20 cellular contexts compared by ENCODE assay signal in genomic region chr4:119106036-119107000, GRCh38. TPM values are rescaled to one million over a fixed set of nuclear protein-coding genes. Genes with fewer than 3 reads are reported as not detected.
DNase-seq lines count a peak whose midpoint lies in the region; ATAC-seq and TF ChIP-seq lines count a peak whose summit lies in the region.
"Had no signal": no experiment of that assay in that cellular context is flagged by ENCODE, and none has a peak within 500 bp of the region (broad histone marks: within the 10 kb centered on the region; RNA-seq: fewer than 3 reads in every experiment).

No MANE protein-coding gene starts in this region.

- H3K79me2 ChIP-seq in mammary epithelial cell (ENCODE audit: insufficient read depth, low read length): no peaks in the 10 kb centered on the region

- H3K27me3 ChIP-seq in mammary epithelial cell (ENCODE audit: insufficient read depth, low read length): no peaks in the 10 kb centered on the region
- H3K27me3 ChIP-seq in aorta (ENCODE audit: control insufficient read depth in 1 of 2, insufficient read depth in 2 of 2, low read length in 1 of 2): no peaks in the 10 kb centered on the region
- H3K27me3 ChIP-seq: uterus had no signal

- H4K20me1 ChIP-seq in mammary epithelial cell (ENCODE audit: insufficient read depth, low read length): no peaks in the 10 kb centered on the region

- peak overlapping the region; percentile 45 for H3K27ac ChIP-seq in mammary epithelial cell (ENCODE audit: insufficient read depth, low read depth, low read length)
- peak overlapping the region; percentile 48 to 90 for H3K27ac ChIP-seq in aorta (ENCODE audit: low read depth in 1 of 2, low read length in 2 of 2)
- H3K27ac ChIP-seq: KMS-11 had no signal

- DNase-seq in Right ventricle myocardium inferior (ENCODE audit: missing footprints) (no peak), cardiac septum (ENCODE audit: low spot score) (no peak), mammary epithelial cell (no peak), kidney tubule cell (ENCODE audit: low spot score) (peak; percentile 49), aorta (no peak), NCI-H1105 treated with DMSO at 0.1 percent for 48 hours (lab: John Stamatoyannopoulos, UW) (no peak)
- no peak for DNase-seq in activated CD4-positive, alpha-beta T cell treated with anti-CD3 and anti-CD28 coated beads for 48 hours
- DNase-seq: ACHN; activated CD4-positive, alpha-beta T cell treated with anti-CD3 and anti-CD28 coated beads for 36 hours; activated naive CD8-positive, alpha-beta T cell treated with anti-CD3 and anti-CD28 coated beads, Interleukin-2, amount 10 ng/mL, durations not matched to agents 7 days and 5 days; activated T-cell treated with anti-CD3 and anti-CD28 coated beads for 4 hours; H7; left colon; natural killer cell; NCI-H1436 treated with DMSO at 0.1 percent for 48 hours; stimulated activated naive CD4-positive, alpha-beta T cell treated with Interleukin-2 at 50 U/mL for 16 hours; T-helper 17 cell; uterus had no signal

- H3K9me3 ChIP-seq in mammary epithelial cell (replicated peaks; ENCODE audit: insufficient read depth, low read length) (no peaks in the 10 kb centered on the region), aorta (ENCODE audit: control insufficient read depth, low read length) (no peaks in the 10 kb centered on the region)
- H3K9me3 ChIP-seq: uterus had no signal

- H3K36me3 ChIP-seq in mammary epithelial cell (ENCODE audit: insufficient read depth, low read length) (no peaks in the 10 kb centered on the region), aorta (ENCODE audit: control insufficient read depth in 1 of 2, insufficient read depth in 2 of 2, low read length in 1 of 2) (no peaks in the 10 kb centered on the region)
- H3K36me3 ChIP-seq: uterus had no signal

- peak overlapping the region; percentile 2 for H3K4me2 ChIP-seq in mammary epithelial cell (ENCODE audit: insufficient read depth, low read depth, low read length)
- H3K4me2 ChIP-seq: KMS-11 had no signal

- H3K9ac ChIP-seq in mammary epithelial cell (ENCODE audit: insufficient read depth, low read length): no peak overlapping the region
- H3K9ac ChIP-seq: KMS-11 had no signal

- no peak for TF ChIP-seq CTCF in mammary epithelial cell (conservative IDR thresholded peaks at IDR 0.05 in 1 of 2, IDR thresholded peaks at IDR 0.05 in 1 of 2; ENCODE audit: extremely low read depth in 1 of 2, insufficient read depth in 1 of 2, low read depth in 1 of 2, low read length in 2 of 2)

- 51% methylated on average over 4 of the region's 4 CpGs for WGBS in mammary epithelial cell (ENCODE audit: low coverage, missing lambda C conversion rate)
- 43 to 49% methylated on average over 4 of the region's 4 CpGs for WGBS in aorta, 2 donors

- in situ Hi-C loops in mammary epithelial cell (cut with MboI; ENCODE audit: low sequenced_read_pairs in 2 of 2): loop anchor here in 1 of 2 donors (10.0 kb wide), 1 partner anchor 108 kb away; the partner anchor contains the start of gene USP53

- dilution Hi-C loops in mammary epithelial cell (cut with HindIII; ENCODE audit: low sequenced_read_pairs): no loop called here

- CTCF ChIA-PET in mammary epithelial cell (lab: Charles Lee; ENCODE audit: low non-redundant PET): interaction anchor here (0.6 kb wide), 1 partner anchor 107 kb away, joined by 4 read pairs; no protein-coding TSS in a partner anchor

- peak; percentile 30 for ATAC-seq in Right ventricle myocardium inferior
- ATAC-seq in aorta (ENCODE audit: low FRiP score): no peak
- ATAC-seq in GM21515 (IDR thresholded peaks at IDR 0.05; ENCODE audit: unreplicated experiment): no peak
- ATAC-seq: activated CD4-positive, alpha-beta T cell treated with anti-CD3 and anti-CD28 coated beads for 36 hours; left colon; natural killer cell; T-helper 17 cell had no signal

- intact Hi-C loops in Right ventricle myocardium inferior (cut with DNase I) (no loop called here), cardiac septum (cut with DNase I) (no loop called here), mammary epithelial cell (cut with micrococcal nuclease) (no loop called here), aorta (cut with DNase I) (loop anchor here in 1 of 2 donors (10.0 kb wide), 1 partner anchor 122 kb away; no protein-coding TSS in a partner anchor)

- H3K4me1 ChIP-seq in mammary epithelial cell (ENCODE audit: insufficient read depth, low read length) (peaks cover 34% of the 10 kb centered on the region), aorta (ENCODE audit: control insufficient read depth in 1 of 2, insufficient read depth in 2 of 2, low read length in 2 of 2) (peaks cover 0 to 8% of the 10 kb centered on the region in 2 donors)
- H3K4me1 ChIP-seq: uterus had no signal

- peak overlapping the region; percentile 56 for H2AFZ ChIP-seq in mammary epithelial cell (ENCODE audit: low read depth, low read length)

- H3K4me3 ChIP-seq in mammary epithelial cell (replicated peaks in 1 of 3; ENCODE audit: insufficient read depth in 1 of 3, low read depth in 2 of 3, low read length in 3 of 3): no peak overlapping the region
- H3K4me3 ChIP-seq in aorta (ENCODE audit: low read length in 2 of 2): no peak overlapping the region
- H3K4me3 ChIP-seq: uterus had no signal

- BruUV-seq in mammary epithelial cell (replicated peaks; lab: Mats Ljungman, UMichigan): no TSS peak

RNA-seq across cellular contexts. Expression of gene MYOZ2, which starts 29.3 kb away (rescaled TPM):
- 748 TPM for total RNA-seq in Right ventricle myocardium inferior
- 727 TPM for total RNA-seq in cardiac septum
- not detected for total RNA-seq in mammary epithelial cell
- not detected for polyA plus RNA-seq in mammary epithelial cell
- not detected for polyA minus RNA-seq in mammary epithelial cell
- total RNA-seq in aorta: 10 to 100 TPM in 1 of 2 donors, 1 to 10 TPM in 1; 9.4 to 12.0 TPM
- polyA plus RNA-seq in aorta: 10 to 100 TPM in 1 of 2 donors, 1 to 10 TPM in 1; 8.9 to 46.3 TPM
- total RNA-seq: activated CD4-positive, alpha-beta T cell treated with anti-CD3 and anti-CD28 coated beads for 36 hours; activated naive CD8-positive, alpha-beta T cell treated with anti-CD3 and anti-CD28 coated beads, Interleukin-2, amount 10 ng/mL, durations not matched to agents 7 days and 5 days; H7; left colon; natural killer cell; T-helper 17 cell had no signal

Comparison
In these comparisons a context has a peak if more than half of its experiments do, and no peak if none do; other contexts are left out.
1. RNA of gene MYOZ2, which starts 29.3 kb away (total RNA-seq): 748 TPM in Right ventricle myocardium inferior (single experiment) and 727 TPM in cardiac septum (single experiment); 9.4 to 12.0 TPM in aorta and not detected in mammary epithelial cell; every median in the first group is over 10 times any median in the second.